ENCODE assay signal across 27 cellular contexts in genomic region chr12:54569072-54569471, GRCh38. TPM values are rescaled to one million over a fixed set of nuclear protein-coding genes. Genes with fewer than 3 reads are reported as not detected.
DNase-seq lines count a peak whose midpoint lies in the region; ATAC-seq lines count a peak whose summit lies in the region.
"Had no signal": no experiment of that assay in that cellular context is flagged by ENCODE, and none has a peak within 500 bp of the region (broad histone marks: within the 10 kb centered on the region; RNA-seq: fewer than 3 reads in every experiment).

No MANE protein-coding gene starts in this region.

- no peaks in the 10 kb centered on the region for H3K27me3 Mint-ChIP-seq in activated naive CD8-positive, alpha-beta T cell treated with anti-CD3 and anti-CD28 coated beads, Interleukin-2, amount 50 U/mL, for 24 hours
- H3K27me3 Mint-ChIP-seq in activated naive CD8-positive, alpha-beta T cell treated with anti-CD3 and anti-CD28 coated beads for 36 hours: no peaks in the 10 kb centered on the region
- H3K27me3 Mint-ChIP-seq: CD4-positive, alpha-beta memory T cell; CD4-positive, CD25-positive, alpha-beta regulatory T cell; CD8-positive, alpha-beta memory T cell had no signal

- H3K9ac ChIP-seq in neuronal stem cell (ENCODE audit: low read depth, low read length, poor library complexity): no peak overlapping the region
- H3K9ac ChIP-seq: BLaER1 had no signal

- no peaks in the 10 kb centered on the region for H3K9me3 Mint-ChIP-seq in activated naive CD8-positive, alpha-beta T cell treated with anti-CD3 and anti-CD28 coated beads, Interleukin-2, amount 50 U/mL, for 24 hours
- no peaks in the 10 kb centered on the region for H3K9me3 Mint-ChIP-seq in activated naive CD8-positive, alpha-beta T cell treated with anti-CD3 and anti-CD28 coated beads for 36 hours
- H3K9me3 Mint-ChIP-seq: CD4-positive, alpha-beta memory T cell; CD4-positive, CD25-positive, alpha-beta regulatory T cell; CD8-positive, alpha-beta memory T cell had no signal

- no peak overlapping the region for H3K4me2 ChIP-seq in neuronal stem cell (ENCODE audit: insufficient read depth, low read length, poor library complexity, severe bottlenecking)
- H3K4me2 ChIP-seq: A549, BLaER1 had no signal

- H2BK15ac ChIP-seq in neuronal stem cell (ENCODE audit: low read length): peak overlapping the region; percentile 12

- no CpG with 5 or more reads among the region's 14 CpGs for WGBS in neuronal stem cell (ENCODE audit: extremely low coverage in 2 of 2, insufficient read length in 2 of 2, insufficient replicate concordance in 1 of 2), 2 donors

- H3K36me3 ChIP-seq in neuronal stem cell (replicated peaks in 1 of 2; ENCODE audit: control insufficient read depth in 2 of 2, insufficient read depth in 2 of 2, low read length in 2 of 2): no peaks in the 10 kb centered on the region
- H3K36me3 ChIP-seq: BE2C had no signal

- peak; percentile 15 for ATAC-seq in activated naive CD8-positive, alpha-beta T cell treated with anti-CD3 and anti-CD28 coated beads, Interleukin-2, amount 50 U/mL, for 24 hours
- ATAC-seq: A549, GM12878 had no signal

- no peak for DNase-seq in activated naive CD8-positive, alpha-beta T cell treated with anti-CD3 and anti-CD28 coated beads, Interleukin-2, amount 50 U/mL, for 24 hours
- no peak for DNase-seq in activated naive CD8-positive, alpha-beta T cell treated with anti-CD3 and anti-CD28 coated beads for 36 hours
- DNase-seq in mesenteric fat pad (ENCODE audit: low spot score) (peak; percentile 45), neuronal stem cell (ENCODE audit: low spot score) (no peak), posterior cingulate gyrus (no peak), AG08396 (ENCODE audit: low spot score) (no peak)
- DNase-seq: BE2C; C1 segment of cervical spinal cord; CD4-positive, alpha-beta memory T cell; CD4-positive, CD25-positive, alpha-beta regulatory T cell; CD8-positive, alpha-beta memory T cell; COR-L47; DMS 273 treated with DMSO at 0.1 percent for 48 hours; DMS153; DMS53; DMS79; DND-41; EL; GDM1 had no signal

- intact Hi-C loops in posterior cingulate gyrus (cut with DNase I): no loop called here

- H2BK120ac ChIP-seq in neuronal stem cell (ENCODE audit: low read depth, low read length): no peak overlapping the region

- no peak overlapping the region for H3K4ac ChIP-seq in neuronal stem cell (ENCODE audit: low read length)

- H4K8ac ChIP-seq in neuronal stem cell (ENCODE audit: low read depth, low read length): no peak overlapping the region

- no peak overlapping the region for H2AFZ ChIP-seq in neuronal stem cell (ENCODE audit: low read length)

- peak overlapping the region; percentile 67 for H2AK5ac ChIP-seq in neuronal stem cell (ENCODE audit: low read depth, low read length)

- no peak overlapping the region for H4K91ac ChIP-seq in neuronal stem cell (ENCODE audit: low read depth, low read length, poor library complexity)

- no peak overlapping the region for H2BK12ac ChIP-seq in neuronal stem cell (ENCODE audit: low read length)

- H3K4me3 ChIP-seq in neuronal stem cell (ENCODE audit: low read length in 2 of 2): no peak overlapping the region
- H3K4me3 ChIP-seq: A549, BLaER1, GM12878 had no signal

- no peaks in the 10 kb centered on the region for H3K27me3 ChIP-seq in neuronal stem cell (ENCODE audit: control insufficient read depth in 3 of 3, insufficient read depth in 3 of 3, low read depth in 1 of 3, low read length in 3 of 3)
- H3K27me3 ChIP-seq: BLaER1 had no signal

- H3K27ac ChIP-seq in neuronal stem cell (replicated peaks; ENCODE audit: low read length): no peak overlapping the region
- H3K27ac ChIP-seq: 22Rv1, A549, BLaER1 had no signal

- H3K36me3 Mint-ChIP-seq in activated naive CD8-positive, alpha-beta T cell treated with anti-CD3 and anti-CD28 coated beads, Interleukin-2, amount 50 U/mL, for 24 hours (ENCODE audit: low read depth): peaks cover 4% of the 10 kb centered on the region
- peaks cover 2% of the 10 kb centered on the region for H3K36me3 Mint-ChIP-seq in activated naive CD8-positive, alpha-beta T cell treated with anti-CD3 and anti-CD28 coated beads for 36 hours

- H3K27ac Mint-ChIP-seq in activated naive CD8-positive, alpha-beta T cell treated with anti-CD3 and anti-CD28 coated beads, Interleukin-2, amount 50 U/mL, for 24 hours: no peak overlapping the region
- H3K27ac Mint-ChIP-seq in activated naive CD8-positive, alpha-beta T cell treated with anti-CD3 and anti-CD28 coated beads for 36 hours: no peak overlapping the region
- H3K27ac Mint-ChIP-seq: CD14-positive monocyte; CD4-positive, CD25-positive, alpha-beta regulatory T cell had no signal

- H3K9me3 ChIP-seq in neuronal stem cell (replicated peaks in 1 of 2; ENCODE audit: control insufficient read depth in 2 of 2, insufficient read depth in 1 of 2, low read depth in 1 of 2, low read length in 2 of 2): no peaks in the 10 kb centered on the region
- H3K9me3 ChIP-seq: A549, BE2C, BLaER1 had no signal

- H3K4me1 ChIP-seq in neuronal stem cell (ENCODE audit: control insufficient read depth in 2 of 2, insufficient read depth in 1 of 2, low read depth in 1 of 2, low read length in 2 of 2): peaks cover 20 to 29% of the 10 kb centered on the region in 2 donors
- H3K4me1 ChIP-seq: BE2C had no signal

- no peaks in the 10 kb centered on the region for H3K4me1 Mint-ChIP-seq in activated naive CD8-positive, alpha-beta T cell treated with anti-CD3 and anti-CD28 coated beads, Interleukin-2, amount 50 U/mL, for 24 hours
- no peaks in the 10 kb centered on the region for H3K4me1 Mint-ChIP-seq in activated naive CD8-positive, alpha-beta T cell treated with anti-CD3 and anti-CD28 coated beads for 36 hours
- H3K4me1 Mint-ChIP-seq: CD14-positive monocyte; CD4-positive, alpha-beta memory T cell; CD8-positive, alpha-beta memory T cell had no signal

- no peak overlapping the region for H3K23ac ChIP-seq in neuronal stem cell (ENCODE audit: low read depth, low read length, poor library complexity)

- no peaks in the 10 kb centered on the region for H3K79me1 ChIP-seq in neuronal stem cell (ENCODE audit: low read depth, low read length)

- no peak overlapping the region for H2BK5ac ChIP-seq in neuronal stem cell (ENCODE audit: low read length)

- peak overlapping the region; percentile 58 for H3K18ac ChIP-seq in neuronal stem cell (ENCODE audit: low read length)

- no peak overlapping the region for H3K14ac ChIP-seq in neuronal stem cell (ENCODE audit: low read length)

- H3K4me3 Mint-ChIP-seq in activated naive CD8-positive, alpha-beta T cell treated with anti-CD3 and anti-CD28 coated beads, Interleukin-2, amount 50 U/mL, for 24 hours: no peak overlapping the region
- H3K4me3 Mint-ChIP-seq in activated naive CD8-positive, alpha-beta T cell treated with anti-CD3 and anti-CD28 coated beads for 36 hours: no peak overlapping the region
- H3K4me3 Mint-ChIP-seq: CD14-positive monocyte; CD4-positive, alpha-beta memory T cell; CD8-positive, alpha-beta memory T cell had no signal

RNA-seq across cellular contexts. Expression of gene PPP1R1A, which starts 19.4 kb away (rescaled TPM):
- total RNA-seq in activated naive CD8-positive, alpha-beta T cell treated with anti-CD3 and anti-CD28 coated beads for 36 hours: not detected
- total RNA-seq in mesenteric fat pad: 184 TPM
- 23.3 TPM for polyA plus RNA-seq in neuronal stem cell (2013, experiment 1 of 2)
- 25.6 TPM for polyA plus RNA-seq in neuronal stem cell (2013, experiment 2 of 2)
- total RNA-seq: A172; CD4-positive, alpha-beta memory T cell; CD4-positive, CD25-positive, alpha-beta regulatory T cell; CD8-positive, alpha-beta memory T cell; Daoy; G401; GM12878 had no signal
- polyA plus RNA-seq: CD14-positive monocyte; CD4-positive, alpha-beta memory T cell; CD4-positive, CD25-positive, alpha-beta regulatory T cell; CD8-positive, alpha-beta memory T cell had no signal

RNA-seq across cellular contexts. Expression of gene PDE1B, which starts 19.7 kb away (rescaled TPM):
- 10 to 100 TPM in 1 of 2 experiments, 1 to 10 TPM in 1; 9.6 to 10.7 TPM for total RNA-seq in activated naive CD8-positive, alpha-beta T cell treated with anti-CD3 and anti-CD28 coated beads for 36 hours
- total RNA-seq in mesenteric fat pad: 56.2 TPM
- 3.9 TPM for polyA plus RNA-seq in neuronal stem cell (2013, experiment 1 of 2)
- polyA plus RNA-seq in neuronal stem cell (2013, experiment 2 of 2): 4.1 TPM
- total RNA-seq: G401 had no signal

Comparison
In these comparisons a context has a peak if more than half of its experiments do, and no peak if none do; other contexts are left out.
1. RNA of gene PPP1R1A, which starts 19.4 kb away (total RNA-seq): 184 TPM in mesenteric fat pad (single experiment); not detected in activated naive CD8-positive, alpha-beta T cell treated with anti-CD3 and anti-CD28 coated beads for 36 hours; every median in the first group is over 100 times any median in the second.